1 cellular context compared by ENCODE assay signal in the genomic region with DNA sequence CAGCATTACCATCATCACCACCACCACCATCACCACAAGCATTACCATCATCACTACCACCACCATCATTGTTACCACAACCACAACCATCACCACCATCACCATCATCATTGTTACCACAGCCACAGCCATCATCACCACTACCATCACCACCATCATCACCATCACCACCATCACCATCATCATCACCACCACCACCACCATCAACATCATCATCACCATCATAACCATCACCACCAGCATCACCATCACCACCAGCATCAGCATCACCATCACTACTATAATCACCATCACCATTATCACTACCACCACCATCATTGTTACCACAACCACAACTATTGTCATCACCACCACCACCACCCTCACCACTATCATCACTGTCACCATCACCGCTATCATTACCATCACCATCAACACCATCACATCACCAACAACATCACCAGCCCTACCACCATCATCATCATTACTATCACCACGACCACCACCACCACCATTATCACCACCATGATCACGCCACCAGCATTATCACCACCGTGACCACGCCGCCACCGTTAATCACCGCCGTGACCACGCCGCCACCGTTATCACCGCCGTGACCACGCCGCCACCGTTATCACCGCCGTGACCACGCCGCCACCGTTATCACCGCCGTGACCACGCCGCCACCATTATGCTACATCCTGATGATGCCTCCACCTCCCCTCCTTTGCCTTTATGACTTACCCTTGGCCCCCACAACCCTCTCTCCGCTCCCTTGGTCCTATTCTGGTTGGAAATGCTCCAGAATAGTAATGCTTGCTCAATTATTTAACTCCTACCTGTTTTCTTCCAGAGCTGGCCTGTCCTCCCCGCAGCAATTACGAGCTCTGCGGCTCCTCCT.
A peak's percentile ranks its signal among the peaks of the same experiment; 100 is the strongest.
TF ChIP-seq lines count a peak whose summit lies in the region.

No MANE protein-coding gene starts in this region.

TF ChIP-seq in HEK293, 187 proteins besides CTCF, POLR2A, EP300 and RAD21 (continued from another document and continues in another):
- TF ChIP-seq, protein P1, sequence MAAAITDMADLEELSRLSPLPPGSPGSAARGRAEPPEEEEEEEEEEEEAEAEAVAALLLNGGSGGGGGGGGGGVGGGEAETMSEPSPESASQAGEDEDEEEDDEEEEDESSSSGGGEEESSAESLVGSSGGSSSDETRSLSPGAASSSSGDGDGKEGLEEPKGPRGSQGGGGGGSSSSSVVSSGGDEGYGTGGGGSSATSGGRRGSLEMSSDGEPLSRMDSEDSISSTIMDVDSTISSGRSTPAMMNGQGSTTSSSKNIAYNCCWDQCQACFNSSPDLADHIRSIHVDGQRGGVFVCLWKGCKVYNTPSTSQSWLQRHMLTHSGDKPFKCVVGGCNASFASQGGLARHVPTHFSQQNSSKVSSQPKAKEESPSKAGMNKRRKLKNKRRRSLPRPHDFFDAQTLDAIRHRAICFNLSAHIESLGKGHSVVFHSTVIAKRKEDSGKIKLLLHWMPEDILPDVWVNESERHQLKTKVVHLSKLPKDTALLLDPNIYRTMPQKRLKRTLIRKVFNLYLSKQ (tag by site-specific recombination; IDR thresholded peaks at IDR 0.05; ENCODE audit: borderline replicate concordance) = 0 out of 2 replicates have a peak, but pooled peaks have one; percentile 9
- TF ChIP-seq ZNF202 (tag by site-specific recombination; IDR thresholded peaks at IDR 0.05; ENCODE audit: borderline replicate concordance) (0 out of 2 replicates have a peak, but pooled peaks have one; percentile 10), TCF7L2 (IDR thresholded peaks at IDR 0.05; ENCODE audit: borderline replicate concordance, low read depth, low read length) (no peak), ZNF184 (tag by site-specific recombination; IDR thresholded peaks at IDR 0.05) (no peak), ZNF37A (tag by site-specific recombination; IDR thresholded peaks at IDR 0.05) (no peak), ZNF544 (tag by site-specific recombination; IDR thresholded peaks at IDR 0.05) (peak; percentile 67), WT1 (tag by site-specific recombination; IDR thresholded peaks at IDR 0.05) (no peak), ZNF585B (tag by site-specific recombination; IDR thresholded peaks at IDR 0.05) (no peak), KLF16 (tag by site-specific recombination; IDR thresholded peaks at IDR 0.05) (no peak), ZNF248 (tag by site-specific recombination; IDR thresholded peaks at IDR 0.05) (peak; percentile 29; the same call in 1 of the 2 replicates), ZNF274 (IDR thresholded peaks at IDR 0.05; ENCODE audit: low read length) (no peak), ZNF274 (tag by site-specific recombination; IDR thresholded peaks at IDR 0.05; ENCODE audit: borderline replicate concordance) (peak; percentile 65; the same call in 1 of the 2 replicates), ZNF114 (tag by site-specific recombination; IDR thresholded peaks at IDR 0.05) (no peak), ZNF433 (tag by site-specific recombination; IDR thresholded peaks at IDR 0.05; ENCODE audit: low read depth) (no peak), SALL2 (tag by site-specific recombination; IDR thresholded peaks at IDR 0.05; ENCODE audit: borderline replicate concordance) (peak; percentile 81; the same call in 1 of the 2 replicates), YY2 (tag by site-specific recombination; IDR thresholded peaks at IDR 0.05) (peak; percentile 10; the same call in 1 of the 2 replicates), ZNF211 (tag by site-specific recombination; IDR thresholded peaks at IDR 0.05; ENCODE audit: low read depth) (peak; percentile 59; the same call in 1 of the 2 replicates), ZIC2 (tag by site-specific recombination; IDR thresholded peaks at IDR 0.05) (no peak), KLF9 (tag by site-specific recombination; IDR thresholded peaks at IDR 0.05; ENCODE audit: low read depth) (0 out of 2 replicates have a peak, but pooled peaks have one; percentile 10), KLF1 (tag by site-specific recombination; IDR thresholded peaks at IDR 0.05) (0 out of 2 replicates have a peak, but pooled peaks have one; percentile 7), ZNF837 (tag by site-specific recombination; IDR thresholded peaks at IDR 0.05) (0 out of 2 replicates have a peak, but pooled peaks have one; percentile 17), ZNF341 (tag by site-specific recombination; IDR thresholded peaks at IDR 0.05; ENCODE audit: low read depth) (no peak), GLI4 (tag by site-specific recombination; IDR thresholded peaks at IDR 0.05) (0 out of 2 replicates have a peak, but pooled peaks have one; percentile 64), ZNF670 (tag by site-specific recombination; IDR thresholded peaks at IDR 0.05; ENCODE audit: low read depth) (peak; percentile 93; the same call in 1 of the 2 replicates), ZNF571 (tag by site-specific recombination; IDR thresholded peaks at IDR 0.05) (peak; percentile 31; the same call in 1 of the 2 replicates), FEZF1 (tag by site-specific recombination; IDR thresholded peaks at IDR 0.05) (no peak), RBAK (tag by site-specific recombination; IDR thresholded peaks at IDR 0.05) (no peak), ZNF521 (tag by site-specific recombination; IDR thresholded peaks at IDR 0.05) (peak; percentile 98), ZNF747 (tag by site-specific recombination; IDR thresholded peaks at IDR 0.05) (0 out of 2 replicates have a peak, but pooled peaks have one; percentile 39), ZNF777 (tag by site-specific recombination; IDR thresholded peaks at IDR 0.05; ENCODE audit: borderline replicate concordance) (peak; percentile 41; the same call in 1 of the 2 replicates), ZNF335 (tag by site-specific recombination; conservative IDR thresholded peaks at IDR 0.05) (no peak), ZNF354C (tag by site-specific recombination; IDR thresholded peaks at IDR 0.05; ENCODE audit: borderline replicate concordance, low read depth) (peak; percentile 8; the same call in 1 of the 2 replicates), ZNF239 (tag by site-specific recombination; IDR thresholded peaks at IDR 0.05) (0 out of 2 replicates have a peak, but pooled peaks have one; percentile 10), ZNF776 (tag by site-specific recombination; IDR thresholded peaks at IDR 0.05; ENCODE audit: borderline replicate concordance) (peak; percentile 63), ZNF311 (tag by site-specific recombination; IDR thresholded peaks at IDR 0.05; ENCODE audit: borderline replicate concordance) (peak; percentile 98), ZNF112 (tag by site-specific recombination; IDR thresholded peaks at IDR 0.05) (0 out of 2 replicates have a peak, but pooled peaks have one; percentile 71), ZNF707 (tag by site-specific recombination; IDR thresholded peaks at IDR 0.05) (peak; percentile 11; the same call in 1 of the 2 replicates)
- TF ChIP-seq, protein P2, sequence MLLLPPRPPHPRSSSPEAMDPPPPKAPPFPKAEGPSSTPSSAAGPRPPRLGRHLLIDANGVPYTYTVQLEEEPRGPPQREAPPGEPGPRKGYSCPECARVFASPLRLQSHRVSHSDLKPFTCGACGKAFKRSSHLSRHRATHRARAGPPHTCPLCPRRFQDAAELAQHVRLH (tag by site-specific recombination; IDR thresholded peaks at IDR 0.05) = 0 out of 2 replicates have a peak, but pooled peaks have one; percentile 67
- TF ChIP-seq, protein P3, sequence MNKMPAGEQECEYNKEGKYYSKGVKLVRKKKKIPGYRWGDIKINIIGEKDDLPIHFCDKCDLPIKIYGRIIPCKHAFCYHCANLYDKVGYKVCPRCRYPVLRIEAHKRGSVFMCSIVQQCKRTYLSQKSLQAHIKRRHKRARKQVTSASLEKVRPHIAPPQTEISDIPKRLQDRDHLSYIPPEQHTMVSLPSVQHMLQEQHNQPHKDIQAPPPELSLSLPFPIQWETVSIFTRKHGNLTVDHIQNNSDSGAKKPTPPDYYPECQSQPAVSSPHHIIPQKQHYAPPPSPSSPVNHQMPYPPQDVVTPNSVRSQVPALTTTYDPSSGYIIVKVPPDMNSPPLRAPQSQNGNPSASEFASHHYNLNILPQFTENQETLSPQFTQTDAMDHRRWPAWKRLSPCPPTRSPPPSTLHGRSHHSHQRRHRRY (tag by site-specific recombination; IDR thresholded peaks at IDR 0.05) = 0 out of 2 replicates have a peak, but pooled peaks have one; percentile 58
- TF ChIP-seq, protein P4, sequence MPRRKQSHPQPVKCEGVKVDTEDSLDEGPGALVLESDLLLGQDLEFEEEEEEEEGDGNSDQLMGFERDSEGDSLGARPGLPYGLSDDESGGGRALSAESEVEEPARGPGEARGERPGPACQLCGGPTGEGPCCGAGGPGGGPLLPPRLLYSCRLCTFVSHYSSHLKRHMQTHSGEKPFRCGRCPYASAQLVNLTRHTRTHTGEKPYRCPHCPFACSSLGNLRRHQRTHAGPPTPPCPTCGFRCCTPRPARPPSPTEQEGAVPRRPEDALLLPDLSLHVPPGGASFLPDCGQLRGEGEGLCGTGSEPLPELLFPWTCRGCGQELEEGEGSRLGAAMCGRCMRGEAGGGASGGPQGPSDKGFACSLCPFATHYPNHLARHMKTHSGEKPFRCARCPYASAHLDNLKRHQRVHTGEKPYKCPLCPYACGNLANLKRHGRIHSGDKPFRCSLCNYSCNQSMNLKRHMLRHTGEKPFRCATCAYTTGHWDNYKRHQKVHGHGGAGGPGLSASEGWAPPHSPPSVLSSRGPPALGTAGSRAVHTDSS (tag by site-specific recombination; IDR thresholded peaks at IDR 0.05) = peak; percentile 78; the same call in 1 of the 2 replicates
- TF ChIP-seq, protein P5, sequence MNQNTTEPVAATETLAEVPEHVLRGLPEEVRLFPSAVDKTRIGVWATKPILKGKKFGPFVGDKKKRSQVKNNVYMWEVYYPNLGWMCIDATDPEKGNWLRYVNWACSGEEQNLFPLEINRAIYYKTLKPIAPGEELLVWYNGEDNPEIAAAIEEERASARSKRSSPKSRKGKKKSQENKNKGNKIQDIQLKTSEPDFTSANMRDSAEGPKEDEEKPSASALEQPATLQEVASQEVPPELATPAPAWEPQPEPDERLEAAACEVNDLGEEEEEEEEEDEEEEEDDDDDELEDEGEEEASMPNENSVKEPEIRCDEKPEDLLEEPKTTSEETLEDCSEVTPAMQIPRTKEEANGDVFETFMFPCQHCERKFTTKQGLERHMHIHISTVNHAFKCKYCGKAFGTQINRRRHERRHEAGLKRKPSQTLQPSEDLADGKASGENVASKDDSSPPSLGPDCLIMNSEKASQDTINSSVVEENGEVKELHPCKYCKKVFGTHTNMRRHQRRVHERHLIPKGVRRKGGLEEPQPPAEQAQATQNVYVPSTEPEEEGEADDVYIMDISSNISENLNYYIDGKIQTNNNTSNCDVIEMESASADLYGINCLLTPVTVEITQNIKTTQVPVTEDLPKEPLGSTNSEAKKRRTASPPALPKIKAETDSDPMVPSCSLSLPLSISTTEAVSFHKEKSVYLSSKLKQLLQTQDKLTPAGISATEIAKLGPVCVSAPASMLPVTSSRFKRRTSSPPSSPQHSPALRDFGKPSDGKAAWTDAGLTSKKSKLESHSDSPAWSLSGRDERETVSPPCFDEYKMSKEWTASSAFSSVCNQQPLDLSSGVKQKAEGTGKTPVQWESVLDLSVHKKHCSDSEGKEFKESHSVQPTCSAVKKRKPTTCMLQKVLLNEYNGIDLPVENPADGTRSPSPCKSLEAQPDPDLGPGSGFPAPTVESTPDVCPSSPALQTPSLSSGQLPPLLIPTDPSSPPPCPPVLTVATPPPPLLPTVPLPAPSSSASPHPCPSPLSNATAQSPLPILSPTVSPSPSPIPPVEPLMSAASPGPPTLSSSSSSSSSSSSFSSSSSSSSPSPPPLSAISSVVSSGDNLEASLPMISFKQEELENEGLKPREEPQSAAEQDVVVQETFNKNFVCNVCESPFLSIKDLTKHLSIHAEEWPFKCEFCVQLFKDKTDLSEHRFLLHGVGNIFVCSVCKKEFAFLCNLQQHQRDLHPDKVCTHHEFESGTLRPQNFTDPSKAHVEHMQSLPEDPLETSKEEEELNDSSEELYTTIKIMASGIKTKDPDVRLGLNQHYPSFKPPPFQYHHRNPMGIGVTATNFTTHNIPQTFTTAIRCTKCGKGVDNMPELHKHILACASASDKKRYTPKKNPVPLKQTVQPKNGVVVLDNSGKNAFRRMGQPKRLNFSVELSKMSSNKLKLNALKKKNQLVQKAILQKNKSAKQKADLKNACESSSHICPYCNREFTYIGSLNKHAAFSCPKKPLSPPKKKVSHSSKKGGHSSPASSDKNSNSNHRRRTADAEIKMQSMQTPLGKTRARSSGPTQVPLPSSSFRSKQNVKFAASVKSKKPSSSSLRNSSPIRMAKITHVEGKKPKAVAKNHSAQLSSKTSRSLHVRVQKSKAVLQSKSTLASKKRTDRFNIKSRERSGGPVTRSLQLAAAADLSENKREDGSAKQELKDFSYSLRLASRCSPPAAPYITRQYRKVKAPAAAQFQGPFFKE (tag by site-specific recombination; IDR thresholded peaks at IDR 0.05; ENCODE audit: borderline replicate concordance) = peak; percentile 77; the same call in 1 of the 2 replicates
- TF ChIP-seq, protein P6, sequence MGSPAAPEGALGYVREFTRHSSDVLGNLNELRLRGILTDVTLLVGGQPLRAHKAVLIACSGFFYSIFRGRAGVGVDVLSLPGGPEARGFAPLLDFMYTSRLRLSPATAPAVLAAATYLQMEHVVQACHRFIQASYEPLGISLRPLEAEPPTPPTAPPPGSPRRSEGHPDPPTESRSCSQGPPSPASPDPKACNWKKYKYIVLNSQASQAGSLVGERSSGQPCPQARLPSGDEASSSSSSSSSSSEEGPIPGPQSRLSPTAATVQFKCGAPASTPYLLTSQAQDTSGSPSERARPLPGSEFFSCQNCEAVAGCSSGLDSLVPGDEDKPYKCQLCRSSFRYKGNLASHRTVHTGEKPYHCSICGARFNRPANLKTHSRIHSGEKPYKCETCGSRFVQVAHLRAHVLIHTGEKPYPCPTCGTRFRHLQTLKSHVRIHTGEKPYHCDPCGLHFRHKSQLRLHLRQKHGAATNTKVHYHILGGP (tag by site-specific recombination; IDR thresholded peaks at IDR 0.05) = no peak; the same call in 1 of the 2 replicates
- TF ChIP-seq, protein P7, sequence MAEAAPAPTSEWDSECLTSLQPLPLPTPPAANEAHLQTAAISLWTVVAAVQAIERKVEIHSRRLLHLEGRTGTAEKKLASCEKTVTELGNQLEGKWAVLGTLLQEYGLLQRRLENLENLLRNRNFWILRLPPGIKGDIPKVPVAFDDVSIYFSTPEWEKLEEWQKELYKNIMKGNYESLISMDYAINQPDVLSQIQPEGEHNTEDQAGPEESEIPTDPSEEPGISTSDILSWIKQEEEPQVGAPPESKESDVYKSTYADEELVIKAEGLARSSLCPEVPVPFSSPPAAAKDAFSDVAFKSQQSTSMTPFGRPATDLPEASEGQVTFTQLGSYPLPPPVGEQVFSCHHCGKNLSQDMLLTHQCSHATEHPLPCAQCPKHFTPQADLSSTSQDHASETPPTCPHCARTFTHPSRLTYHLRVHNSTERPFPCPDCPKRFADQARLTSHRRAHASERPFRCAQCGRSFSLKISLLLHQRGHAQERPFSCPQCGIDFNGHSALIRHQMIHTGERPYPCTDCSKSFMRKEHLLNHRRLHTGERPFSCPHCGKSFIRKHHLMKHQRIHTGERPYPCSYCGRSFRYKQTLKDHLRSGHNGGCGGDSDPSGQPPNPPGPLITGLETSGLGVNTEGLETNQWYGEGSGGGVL (tag by site-specific recombination; IDR thresholded peaks at IDR 0.05) = peak; percentile 21; the same call in 1 of the 2 replicates
- TF ChIP-seq, protein P8, sequence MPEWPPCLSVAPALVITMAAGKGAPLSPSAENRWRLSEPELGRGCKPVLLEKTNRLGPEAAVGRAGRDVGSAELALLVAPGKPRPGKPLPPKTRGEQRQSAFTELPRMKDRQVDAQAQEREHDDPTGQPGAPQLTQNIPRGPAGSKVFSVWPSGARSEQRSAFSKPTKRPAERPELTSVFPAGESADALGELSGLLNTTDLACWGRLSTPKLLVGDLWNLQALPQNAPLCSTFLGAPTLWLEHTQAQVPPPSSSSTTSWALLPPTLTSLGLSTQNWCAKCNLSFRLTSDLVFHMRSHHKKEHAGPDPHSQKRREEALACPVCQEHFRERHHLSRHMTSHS (tag by site-specific recombination; IDR thresholded peaks at IDR 0.05) = peak; percentile 16; the same call in 1 of the 2 replicates
